1 cellular context compared by ENCODE assay signal in the genomic region with DNA sequence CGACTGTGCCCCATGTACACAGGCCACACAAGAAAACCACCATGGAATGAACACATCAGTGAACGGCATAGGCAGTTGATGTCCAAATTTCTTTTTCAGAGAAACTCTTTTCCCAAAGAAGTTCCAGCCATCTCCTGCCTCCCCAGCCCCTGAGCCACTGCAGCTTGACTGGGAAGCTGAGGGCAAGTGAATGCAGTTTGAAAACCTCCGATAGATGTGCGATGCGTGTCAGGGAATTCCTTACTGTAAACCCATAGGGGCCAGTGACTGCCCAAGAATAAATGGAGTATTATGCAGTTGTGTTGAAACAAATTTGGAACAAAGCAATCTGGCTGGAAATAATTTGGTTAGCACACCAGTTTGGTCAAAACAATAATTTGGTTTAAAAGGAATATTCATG.
TF ChIP-seq lines count a peak whose summit lies in the region.

No MANE protein-coding gene starts in this region.

TF ChIP-seq in GM23338, 12 proteins besides CTCF, POLR2A, EP300 and RAD21 (continued from another document):
- TF ChIP-seq, protein P1, sequence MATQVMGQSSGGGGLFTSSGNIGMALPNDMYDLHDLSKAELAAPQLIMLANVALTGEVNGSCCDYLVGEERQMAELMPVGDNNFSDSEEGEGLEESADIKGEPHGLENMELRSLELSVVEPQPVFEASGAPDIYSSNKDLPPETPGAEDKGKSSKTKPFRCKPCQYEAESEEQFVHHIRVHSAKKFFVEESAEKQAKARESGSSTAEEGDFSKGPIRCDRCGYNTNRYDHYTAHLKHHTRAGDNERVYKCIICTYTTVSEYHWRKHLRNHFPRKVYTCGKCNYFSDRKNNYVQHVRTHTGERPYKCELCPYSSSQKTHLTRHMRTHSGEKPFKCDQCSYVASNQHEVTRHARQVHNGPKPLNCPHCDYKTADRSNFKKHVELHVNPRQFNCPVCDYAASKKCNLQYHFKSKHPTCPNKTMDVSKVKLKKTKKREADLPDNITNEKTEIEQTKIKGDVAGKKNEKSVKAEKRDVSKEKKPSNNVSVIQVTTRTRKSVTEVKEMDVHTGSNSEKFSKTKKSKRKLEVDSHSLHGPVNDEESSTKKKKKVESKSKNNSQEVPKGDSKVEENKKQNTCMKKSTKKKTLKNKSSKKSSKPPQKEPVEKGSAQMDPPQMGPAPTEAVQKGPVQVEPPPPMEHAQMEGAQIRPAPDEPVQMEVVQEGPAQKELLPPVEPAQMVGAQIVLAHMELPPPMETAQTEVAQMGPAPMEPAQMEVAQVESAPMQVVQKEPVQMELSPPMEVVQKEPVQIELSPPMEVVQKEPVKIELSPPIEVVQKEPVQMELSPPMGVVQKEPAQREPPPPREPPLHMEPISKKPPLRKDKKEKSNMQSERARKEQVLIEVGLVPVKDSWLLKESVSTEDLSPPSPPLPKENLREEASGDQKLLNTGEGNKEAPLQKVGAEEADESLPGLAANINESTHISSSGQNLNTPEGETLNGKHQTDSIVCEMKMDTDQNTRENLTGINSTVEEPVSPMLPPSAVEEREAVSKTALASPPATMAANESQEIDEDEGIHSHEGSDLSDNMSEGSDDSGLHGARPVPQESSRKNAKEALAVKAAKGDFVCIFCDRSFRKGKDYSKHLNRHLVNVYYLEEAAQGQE (IDR thresholded peaks at IDR 0.05; ENCODE audit: unreplicated experiment) = no peak
- TF ChIP-seq JUNB (IDR thresholded peaks at IDR 0.05; ENCODE audit: unreplicated experiment) = no peak
- TF ChIP-seq NANOG (IDR thresholded peaks at IDR 0.05; ENCODE audit: borderline replicate concordance) = no peak
- no peak for TF ChIP-seq ZNF331 (CRISPR knock-in tag; IDR thresholded peaks at IDR 0.05; ENCODE audit: low read depth)
- TF ChIP-seq EZH2 (IDR thresholded peaks at IDR 0.05; ENCODE audit: low read depth, unreplicated experiment) = no peak
- no peak for TF ChIP-seq EZH2phosphoT487 (IDR thresholded peaks at IDR 0.05; ENCODE audit: unreplicated experiment)
- no peak for TF ChIP-seq ZNF114 (CRISPR knock-in tag; IDR thresholded peaks at IDR 0.05)
- TF ChIP-seq CREB1 (CRISPR knock-in tag; IDR thresholded peaks at IDR 0.05; ENCODE audit: low read depth) = no peak
- TF ChIP-seq, protein P2, sequence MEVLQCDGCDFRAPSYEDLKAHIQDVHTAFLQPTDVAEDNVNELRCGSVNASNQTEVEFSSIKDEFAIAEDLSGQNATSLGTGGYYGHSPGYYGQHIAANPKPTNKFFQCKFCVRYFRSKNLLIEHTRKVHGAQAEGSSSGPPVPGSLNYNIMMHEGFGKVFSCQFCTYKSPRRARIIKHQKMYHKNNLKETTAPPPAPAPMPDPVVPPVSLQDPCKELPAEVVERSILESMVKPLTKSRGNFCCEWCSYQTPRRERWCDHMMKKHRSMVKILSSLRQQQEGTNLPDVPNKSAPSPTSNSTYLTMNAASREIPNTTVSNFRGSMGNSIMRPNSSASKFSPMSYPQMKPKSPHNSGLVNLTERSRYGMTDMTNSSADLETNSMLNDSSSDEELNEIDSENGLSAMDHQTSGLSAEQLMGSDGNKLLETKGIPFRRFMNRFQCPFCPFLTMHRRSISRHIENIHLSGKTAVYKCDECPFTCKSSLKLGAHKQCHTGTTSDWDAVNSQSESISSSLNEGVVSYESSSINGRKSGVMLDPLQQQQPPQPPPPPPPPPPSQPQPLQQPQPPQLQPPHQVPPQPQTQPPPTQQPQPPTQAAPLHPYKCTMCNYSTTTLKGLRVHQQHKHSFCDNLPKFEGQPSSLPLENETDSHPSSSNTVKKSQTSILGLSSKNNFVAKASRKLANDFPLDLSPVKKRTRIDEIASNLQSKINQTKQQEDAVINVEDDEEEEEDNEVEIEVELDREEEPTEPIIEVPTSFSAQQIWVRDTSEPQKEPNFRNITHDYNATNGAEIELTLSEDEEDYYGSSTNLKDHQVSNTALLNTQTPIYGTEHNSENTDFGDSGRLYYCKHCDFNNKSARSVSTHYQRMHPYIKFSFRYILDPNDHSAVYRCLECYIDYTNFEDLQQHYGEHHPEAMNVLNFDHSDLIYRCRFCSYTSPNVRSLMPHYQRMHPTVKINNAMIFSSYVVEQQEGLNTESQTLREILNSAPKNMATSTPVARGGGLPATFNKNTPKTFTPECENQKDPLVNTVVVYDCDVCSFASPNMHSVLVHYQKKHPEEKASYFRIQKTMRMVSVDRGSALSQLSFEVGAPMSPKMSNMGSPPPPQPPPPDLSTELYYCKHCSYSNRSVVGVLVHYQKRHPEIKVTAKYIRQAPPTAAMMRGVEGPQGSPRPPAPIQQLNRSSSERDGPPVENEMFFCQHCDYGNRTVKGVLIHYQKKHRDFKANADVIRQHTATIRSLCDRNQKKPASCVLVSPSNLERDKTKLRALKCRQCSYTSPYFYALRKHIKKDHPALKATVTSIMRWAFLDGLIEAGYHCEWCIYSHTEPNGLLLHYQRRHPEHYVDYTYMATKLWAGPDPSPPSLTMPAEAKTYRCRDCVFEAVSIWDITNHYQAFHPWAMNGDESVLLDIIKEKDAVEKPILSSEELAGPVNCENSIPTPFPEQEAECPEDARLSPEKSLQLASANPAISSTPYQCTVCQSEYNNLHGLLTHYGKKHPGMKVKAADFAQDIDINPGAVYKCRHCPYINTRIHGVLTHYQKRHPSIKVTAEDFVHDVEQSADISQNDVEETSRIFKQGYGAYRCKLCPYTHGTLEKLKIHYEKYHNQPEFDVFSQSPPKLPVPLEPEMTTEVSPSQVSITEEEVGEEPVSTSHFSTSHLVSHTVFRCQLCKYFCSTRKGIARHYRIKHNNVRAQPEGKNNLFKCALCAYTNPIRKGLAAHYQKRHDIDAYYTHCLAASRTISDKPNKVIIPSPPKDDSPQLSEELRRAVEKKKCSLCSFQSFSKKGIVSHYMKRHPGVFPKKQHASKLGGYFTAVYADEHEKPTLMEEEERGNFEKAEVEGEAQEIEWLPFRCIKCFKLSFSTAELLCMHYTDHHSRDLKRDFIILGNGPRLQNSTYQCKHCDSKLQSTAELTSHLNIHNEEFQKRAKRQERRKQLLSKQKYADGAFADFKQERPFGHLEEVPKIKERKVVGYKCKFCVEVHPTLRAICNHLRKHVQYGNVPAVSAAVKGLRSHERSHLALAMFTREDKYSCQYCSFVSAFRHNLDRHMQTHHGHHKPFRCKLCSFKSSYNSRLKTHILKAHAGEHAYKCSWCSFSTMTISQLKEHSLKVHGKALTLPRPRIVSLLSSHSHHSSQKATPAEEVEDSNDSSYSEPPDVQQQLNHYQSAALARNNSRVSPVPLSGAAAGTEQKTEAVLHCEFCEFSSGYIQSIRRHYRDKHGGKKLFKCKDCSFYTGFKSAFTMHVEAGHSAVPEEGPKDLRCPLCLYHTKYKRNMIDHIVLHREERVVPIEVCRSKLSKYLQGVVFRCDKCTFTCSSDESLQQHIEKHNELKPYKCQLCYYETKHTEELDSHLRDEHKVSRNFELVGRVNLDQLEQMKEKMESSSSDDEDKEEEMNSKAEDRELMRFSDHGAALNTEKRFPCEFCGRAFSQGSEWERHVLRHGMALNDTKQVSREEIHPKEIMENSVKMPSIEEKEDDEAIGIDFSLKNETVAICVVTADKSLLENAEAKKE (CRISPR knock-in tag; IDR thresholded peaks at IDR 0.05) = no peak
- no peak for TF ChIP-seq POLR2AphosphoS5 (IDR thresholded peaks at IDR 0.05; ENCODE audit: low read depth)
